In the genomic region with DNA sequence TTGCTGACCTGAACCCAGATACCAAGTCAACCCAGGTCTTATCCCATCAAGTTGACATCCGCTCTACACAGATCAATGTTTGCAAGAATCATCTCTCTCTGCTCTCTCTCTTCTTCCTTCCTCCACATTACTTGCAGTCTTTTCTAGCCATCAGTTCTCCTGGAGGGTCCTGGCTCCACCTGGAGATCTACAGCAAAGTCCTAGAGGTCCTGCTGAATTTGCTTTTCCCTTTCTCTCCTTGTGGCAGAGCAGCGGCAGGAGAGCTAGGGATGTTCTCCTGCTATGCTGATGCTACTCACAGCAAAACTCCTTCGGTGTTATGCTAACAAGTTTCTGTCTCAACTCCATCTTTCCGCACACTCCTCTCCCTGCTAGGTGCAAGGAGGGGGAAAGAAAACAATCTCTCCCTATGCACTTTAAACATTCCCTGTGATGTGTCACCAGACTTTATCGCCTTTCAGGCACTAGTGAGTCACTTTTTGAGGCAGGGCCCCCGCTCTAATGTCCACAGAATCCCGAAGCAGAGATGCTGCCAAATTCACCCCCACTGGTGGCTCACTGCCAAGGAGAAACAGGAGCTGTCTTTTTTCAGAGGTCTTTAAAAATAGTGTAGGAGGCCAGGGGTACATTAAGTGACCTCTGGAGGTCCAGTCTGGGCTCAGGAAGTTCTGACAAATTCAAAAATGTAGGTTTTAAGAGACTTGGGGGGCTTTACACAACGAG, we compare ENCODE assay signal across 10 cellular contexts.
DNase-seq lines count a peak whose midpoint lies in the region; ATAC-seq and TF ChIP-seq lines count a peak whose summit lies in the region.
"Had no signal": no experiment of that assay in that cellular context is flagged by ENCODE, and none has a peak within 500 bp of the region (broad histone marks: within the 10 kb centered on the region; RNA-seq: fewer than 3 reads in every experiment).

No MANE protein-coding gene starts in this region.

- no peaks in the 10 kb centered on the region for H3K36me3 ChIP-seq in mesendoderm (ENCODE audit: control insufficient read depth, insufficient read depth, low read length)

- H4K8ac ChIP-seq in mesendoderm (ENCODE audit: low read depth, low read length), result no peak overlapping the region

- no peaks in the 10 kb centered on the region for H3K4me1 ChIP-seq in mesendoderm (ENCODE audit: control insufficient read depth, low read depth, low read length)

- H3K79me1 ChIP-seq in mesendoderm (ENCODE audit: low read length), result no peaks in the 10 kb centered on the region

- DNase-seq in LHCN-M2 (ENCODE audit: low read depth), result peak; percentile 91
- DNase-seq in dermis microvascular lymphatic vessel endothelial cell (ENCODE audit: low read depth in 2 of 2), result peak; percentile 39 to 89
- peak; percentile 23 for DNase-seq in mesendoderm
- no peak for DNase-seq in activated CD4-positive, CD25-positive, alpha-beta regulatory T cell treated with anti-CD3 and anti-CD28 coated beads, Interleukin-2, amount 50 U/mL, for 72 hours
- DNase-seq in midbrain (lab: John Stamatoyannopoulos, UW), result no peak
- no peak for DNase-seq in G401 (ENCODE audit: low spot score)
- DNase-seq: effector memory CD8-positive, alpha-beta T cell had no signal

- H3K9ac ChIP-seq in mesendoderm (ENCODE audit: low read length), result no peak overlapping the region

- H3K18ac ChIP-seq in mesendoderm (ENCODE audit: low read length), result no peak overlapping the region

- H2BK5ac ChIP-seq in mesendoderm (ENCODE audit: low read length), result no peak overlapping the region

- no peak overlapping the region for H2AK5ac ChIP-seq in mesendoderm (ENCODE audit: low read length)

- H2BK120ac ChIP-seq in mesendoderm (ENCODE audit: low read depth, low read length), result no peak overlapping the region

- no peak for ATAC-seq in GM21360 (IDR thresholded peaks at IDR 0.05; ENCODE audit: unreplicated experiment)
- ATAC-seq: effector memory CD8-positive, alpha-beta T cell had no signal

- no peaks in the 10 kb centered on the region for H3K27me3 ChIP-seq in mesendoderm (ENCODE audit: insufficient read depth, low read length, poor library complexity)

- in situ Hi-C loops in G401 (cut with HindIII; ENCODE audit: low sequenced_read_pairs), result no loop called here

- no peak overlapping the region for H3K4me3 ChIP-seq in mesendoderm (ENCODE audit: low read length)
- H3K4me3 ChIP-seq: SK-N-MC had no signal

- H3K56ac ChIP-seq in mesendoderm (ENCODE audit: low read length), result no peak overlapping the region

- no peak overlapping the region for H2BK15ac ChIP-seq in mesendoderm (replicated peaks; ENCODE audit: low read depth)

- H3K27ac ChIP-seq in 22Rv1 (peak overlapping the region; percentile 97), mesendoderm (ENCODE audit: low read depth, low read length) (no peak overlapping the region)
- H3K27ac ChIP-seq: SK-N-MC had no signal

- H3K79me2 ChIP-seq in mesendoderm (ENCODE audit: control insufficient read depth, insufficient read depth, low read length), result no peaks in the 10 kb centered on the region

- H3K4me2 ChIP-seq in mesendoderm (ENCODE audit: low read length), result no peak overlapping the region

- no CpG with 5 or more reads among the region's 8 CpGs for WGBS in mesendoderm (ENCODE audit: extremely low coverage, insufficient coverage, low lambda C conversion rate)

- H3K4ac ChIP-seq in mesendoderm (ENCODE audit: low read depth, low read length), result no peak overlapping the region

- no peak for TF ChIP-seq CTCF in 22Rv1 (IDR thresholded peaks at IDR 0.05)

- H4K5ac ChIP-seq in mesendoderm (ENCODE audit: low read length), result no peak overlapping the region

- H3K23ac ChIP-seq in mesendoderm (ENCODE audit: low read length), result no peak overlapping the region

Comparison
In these comparisons a context has a peak if more than half of its experiments do, and no peak if none do; other contexts are left out.
1. DNase-seq: peak in LHCN-M2 (single experiment), dermis microvascular lymphatic vessel endothelial cell (2 of 2) and mesendoderm (single experiment); none in activated CD4-positive, CD25-positive, alpha-beta regulatory T cell treated with anti-CD3 and anti-CD28 coated beads, Interleukin-2, amount 50 U/mL, for 72 hours (single experiment), midbrain (single experiment) and G401 (single experiment).